ENCODE assay signal across 14 cellular contexts in genomic region chr15:58665676-58666075, GRCh38.
"Had no signal": no experiment of that assay in that cellular context is flagged by ENCODE, and none has a peak within 500 bp of the region (broad histone marks: within the 10 kb centered on the region; RNA-seq: fewer than 3 reads in every experiment).

No MANE protein-coding gene starts in this region.

- H3K27me3 Mint-ChIP-seq: brain; effector memory CD8-positive, alpha-beta T cell; naive thymus-derived CD8-positive, alpha-beta T cell had no signal

- H3K9me3 Mint-ChIP-seq: activated T-cell treated with anti-CD3 and anti-CD28 coated beads, Interleukin-2, amount 50 U/mL, for 4 hours; effector memory CD8-positive, alpha-beta T cell had no signal

- ATAC-seq: activated naive CD4-positive, alpha-beta T cell treated with anti-CD3 and anti-CD28 coated beads, Interleukin-2, amount 50 U/mL, for 72 hours; activated T-cell treated with anti-CD3 and anti-CD28 coated beads, Interleukin-2, amount 50 U/mL, for 4 hours; effector memory CD8-positive, alpha-beta T cell; left lung; naive thymus-derived CD8-positive, alpha-beta T cell; pancreas had no signal

- H3K27me3 ChIP-seq: left lung, pancreas, sigmoid colon, spleen, stomach, uterus had no signal

- H3K27ac Mint-ChIP-seq: activated naive CD4-positive, alpha-beta T cell treated with anti-CD3 and anti-CD28 coated beads, Interleukin-2, amount 50 U/mL, for 72 hours; brain had no signal

- H3K36me3 ChIP-seq: pancreas, uterus had no signal

- H3K4me1 ChIP-seq: pancreas, uterus had no signal

- DNase-seq: activated CD4-positive, alpha-beta T cell treated with anti-CD3 and anti-CD28 coated beads, Interleukin-2, amount 50 U/mL, for 1 hour; activated gamma-delta T cell; activated T-cell treated with anti-CD3 and anti-CD28 coated beads, Interleukin-2, amount 50 U/mL, for 4 hours; effector memory CD8-positive, alpha-beta T cell; left lung; naive thymus-derived CD8-positive, alpha-beta T cell; pancreas; sigmoid colon; spleen; stomach; T-helper 2 cell; uterus had no signal

- H3K4me3 ChIP-seq: left lung, pancreas, sigmoid colon, spleen, stomach, uterus had no signal

- H3K27ac ChIP-seq: left lung, pancreas, sigmoid colon, spleen, stomach, uterus had no signal

- H3K4me3 Mint-ChIP-seq: activated T-cell treated with anti-CD3 and anti-CD28 coated beads, Interleukin-2, amount 50 U/mL, for 4 hours; brain; effector memory CD8-positive, alpha-beta T cell; naive thymus-derived CD8-positive, alpha-beta T cell had no signal
